Comparison of ENCODE assay signal across 18 cellular contexts in the genomic region with DNA sequence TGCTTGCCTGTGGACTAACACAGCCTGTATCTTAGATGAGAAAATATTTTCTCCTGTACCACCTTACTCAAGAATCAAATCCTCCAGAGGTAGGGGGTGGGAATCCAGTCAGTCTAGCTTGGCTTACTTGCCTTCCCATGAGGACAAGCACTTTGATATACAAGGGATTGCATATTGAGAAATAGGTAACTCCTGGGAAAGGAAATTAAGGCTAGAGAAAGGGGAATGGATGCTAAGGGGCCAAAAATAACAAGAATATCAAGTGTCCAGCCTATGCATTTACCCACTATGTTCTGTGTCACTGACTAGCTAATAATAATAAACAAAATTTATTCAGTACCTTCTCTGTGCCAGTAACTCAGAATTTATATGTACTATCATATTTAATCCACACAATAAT. TPM values are rescaled to one million over a fixed set of nuclear protein-coding genes. Genes with fewer than 3 reads are reported as not detected.
DNase-seq lines count a peak whose midpoint lies in the region; ATAC-seq, FAIRE-seq and TF ChIP-seq lines count a peak whose summit lies in the region.
"Had no signal": no experiment of that assay in that cellular context is flagged by ENCODE, and none has a peak within 500 bp of the region (broad histone marks: within the 10 kb centered on the region; RNA-seq: fewer than 3 reads in every experiment).

No MANE protein-coding gene starts in this region.

- TF ChIP-seq CTCF in astrocyte (IDR thresholded peaks at IDR 0.05; ENCODE audit: insufficient read depth, low read depth, low read length) (no peak), keratinocyte (optimal IDR thresholded peaks at IDR 0.05 in 1 of 3, IDR thresholded peaks at IDR 0.05 in 1 of 3, conservative IDR thresholded peaks at IDR 0.05 in 1 of 3; ENCODE audit: extremely low read depth in 1 of 3, insufficient read depth in 2 of 3, low read length in 3 of 3) (no peak)

- H4K20me1 ChIP-seq in astrocyte (ENCODE audit: insufficient read depth, low read length) (no peaks in the 10 kb centered on the region), keratinocyte (ENCODE audit: control insufficient read depth, extremely low read depth, insufficient read depth, low read length) (no peaks in the 10 kb centered on the region)

- no peak for ATAC-seq in HG03460 (IDR thresholded peaks at IDR 0.05; ENCODE audit: unreplicated experiment)
- ATAC-seq: CD8-positive, alpha-beta T cell; HCT116 had no signal

- FAIRE-seq in astrocyte (lab: Jason Lieb, UNC) (no peak), keratinocyte (lab: Jason Lieb, UNC) (no peak)
- FAIRE-seq: GM12892, H54 had no signal

- no peak overlapping the region for H3K9ac ChIP-seq in astrocyte (ENCODE audit: low read length)
- H3K9ac ChIP-seq in keratinocyte (ENCODE audit: control insufficient read depth, extremely low read depth, insufficient read depth, low read length): no peak overlapping the region

- peaks cover 4% of the 10 kb centered on the region for H3K4me1 ChIP-seq in astrocyte (ENCODE audit: insufficient read depth, low read length)
- peaks cover 36% of the 10 kb centered on the region for H3K4me1 ChIP-seq in keratinocyte (ENCODE audit: control insufficient read depth, extremely low read depth, insufficient read depth, low read length)
- no peaks in the 10 kb centered on the region for H3K4me1 ChIP-seq in CD8-positive, alpha-beta memory T cell (ENCODE audit: insufficient read depth, low read length)
- H3K4me1 ChIP-seq in SJCRH30: no peaks in the 10 kb centered on the region

- H3K79me2 ChIP-seq in astrocyte (ENCODE audit: insufficient read depth, low read length): no peaks in the 10 kb centered on the region
- no peaks in the 10 kb centered on the region for H3K79me2 ChIP-seq in keratinocyte (ENCODE audit: control insufficient read depth, insufficient read depth, low read length)

- dilution Hi-C loops in keratinocyte (cut with MboI; ENCODE audit: extremely low pct_ligation_motif_present, low sequenced_read_pairs): no loop called here

- no peaks in the 10 kb centered on the region for H3K36me3 ChIP-seq in astrocyte (ENCODE audit: insufficient read depth, low read length)
- H3K36me3 ChIP-seq in keratinocyte (ENCODE audit: control insufficient read depth in 2 of 2, extremely low read depth in 1 of 2, insufficient read depth in 2 of 2, low read length in 2 of 2): no peaks in the 10 kb centered on the region
- no peaks in the 10 kb centered on the region for H3K36me3 ChIP-seq in CD8-positive, alpha-beta memory T cell (ENCODE audit: insufficient read depth, low read length)
- no peaks in the 10 kb centered on the region for H3K36me3 ChIP-seq in SJCRH30

- peaks cover 26% of the 10 kb centered on the region for H3K4me1 Mint-ChIP-seq in astrocyte (ENCODE audit: low read depth, unreplicated experiment)
- no peaks in the 10 kb centered on the region for H3K4me1 Mint-ChIP-seq in CD8-positive, alpha-beta memory T cell

- H3K4me3 Mint-ChIP-seq in astrocyte (ENCODE audit: unreplicated experiment): no peak overlapping the region
- no peak overlapping the region for H3K4me3 Mint-ChIP-seq in CD8-positive, alpha-beta memory T cell
- H3K4me3 Mint-ChIP-seq: B cell; CD8-positive, alpha-beta T cell had no signal

- no peaks in the 10 kb centered on the region for H3K9me3 Mint-ChIP-seq in astrocyte (ENCODE audit: unreplicated experiment)
- H3K9me3 Mint-ChIP-seq in CD8-positive, alpha-beta memory T cell: no peaks in the 10 kb centered on the region
- H3K9me3 Mint-ChIP-seq: CD8-positive, alpha-beta T cell had no signal

- H3K27me3 Mint-ChIP-seq in astrocyte (ENCODE audit: low read depth, unreplicated experiment): no peaks in the 10 kb centered on the region
- peaks cover 11 to 34% of the 10 kb centered on the region in 2 donors for H3K27me3 Mint-ChIP-seq in CD8-positive, alpha-beta memory T cell
- H3K27me3 Mint-ChIP-seq: B cell had no signal

- H3K9me3 ChIP-seq in astrocyte (ENCODE audit: insufficient read depth, low read depth, low read length): no peaks in the 10 kb centered on the region
- no peaks in the 10 kb centered on the region for H3K9me3 ChIP-seq in keratinocyte (ENCODE audit: control insufficient read depth, low read depth, low read length)
- no peaks in the 10 kb centered on the region for H3K9me3 ChIP-seq in CD8-positive, alpha-beta memory T cell (ENCODE audit: low read length)
- no peaks in the 10 kb centered on the region for H3K9me3 ChIP-seq in SJCRH30 (replicated peaks)

- H3K27ac ChIP-seq in astrocyte (ENCODE audit: low read depth, low read length) (no peak overlapping the region), epithelial cell of prostate (peak overlapping the region; percentile 14), keratinocyte (ENCODE audit: control insufficient read depth, insufficient read depth, low read length) (no peak overlapping the region), SJCRH30 (no peak overlapping the region)
- no peak overlapping the region for H3K27ac ChIP-seq in CD8-positive, alpha-beta memory T cell (ENCODE audit: low read depth, low read length)

- peak overlapping the region; percentile 53 for H3K27ac Mint-ChIP-seq in astrocyte (ENCODE audit: unreplicated experiment)
- no peak overlapping the region for H3K27ac Mint-ChIP-seq in CD8-positive, alpha-beta memory T cell
- H3K27ac Mint-ChIP-seq: B cell; CD8-positive, alpha-beta T cell had no signal

- no peaks in the 10 kb centered on the region for H3K9me1 ChIP-seq in keratinocyte (ENCODE audit: control insufficient read depth, extremely low read depth, insufficient read depth, low read length)

- no peaks in the 10 kb centered on the region for H3K27me3 ChIP-seq in astrocyte (ENCODE audit: insufficient read depth, low read length)
- H3K27me3 ChIP-seq in keratinocyte (ENCODE audit: control insufficient read depth, extremely low read depth, insufficient read depth, low read length): no peaks in the 10 kb centered on the region
- H3K27me3 ChIP-seq in CD8-positive, alpha-beta memory T cell (ENCODE audit: insufficient read depth, low read length, poor library complexity, severe bottlenecking): no peaks in the 10 kb centered on the region
- no peaks in the 10 kb centered on the region for H3K27me3 ChIP-seq in SJCRH30

- H3K36me3 Mint-ChIP-seq in astrocyte (ENCODE audit: low read depth, unreplicated experiment): no peaks in the 10 kb centered on the region
- no peaks in the 10 kb centered on the region for H3K36me3 Mint-ChIP-seq in CD8-positive, alpha-beta memory T cell
- H3K36me3 Mint-ChIP-seq: CD8-positive, alpha-beta T cell had no signal

- POLR2A ChIA-PET in CD8-positive, alpha-beta memory T cell (lab: Charles Lee): no interaction called here

- H2AFZ ChIP-seq in astrocyte (ENCODE audit: low read depth, low read length) (no peak overlapping the region), keratinocyte (ENCODE audit: control insufficient read depth, low read length) (peak overlapping the region; percentile 14)

- no peak overlapping the region for H3K4me3 ChIP-seq in astrocyte (ENCODE audit: insufficient read depth, low read depth, low read length)
- H3K4me3 ChIP-seq in keratinocyte (ENCODE audit: control insufficient read depth in 2 of 3, extremely low read depth in 1 of 3, insufficient read depth in 2 of 3, low read depth in 1 of 3, low read length in 3 of 3): no peak overlapping the region
- no peak overlapping the region for H3K4me3 ChIP-seq in skeletal muscle cell (ENCODE audit: low read depth, low read length)
- H3K4me3 ChIP-seq in CD8-positive, alpha-beta memory T cell (ENCODE audit: low read length): no peak overlapping the region
- H3K4me3 ChIP-seq in SJCRH30: no peak overlapping the region

- DNase-seq in astrocyte (ENCODE audit: low read depth) (no peak), epithelial cell of prostate (ENCODE audit: low read depth, low spot score) (no peak), keratinocyte (ENCODE audit: low read depth, low spot score) (no peak), skeletal muscle cell (ENCODE audit: low read depth) (peak; percentile 71), mucosa of gallbladder (ENCODE audit: low spot score) (no peak), SJCRH30 (no peak)
- no peak for DNase-seq in CD8-positive, alpha-beta memory T cell
- DNase-seq: ACHN; C1 segment of cervical spinal cord; Caco-2; CD8-positive, alpha-beta T cell; DND-41; GDM1 had no signal

- no peak overlapping the region for H3K4me2 ChIP-seq in astrocyte (ENCODE audit: low read length)
- no peak overlapping the region for H3K4me2 ChIP-seq in keratinocyte (ENCODE audit: control insufficient read depth, extremely low read depth, insufficient read depth, low read depth, low read length)

- CTCF ChIA-PET in CD8-positive, alpha-beta memory T cell (lab: Charles Lee): interaction anchor here (1.3 kb wide), 1 partner anchor 12 kb away, joined by 4 read pairs; no protein-coding TSS in a partner anchor

RNA-seq across cellular contexts. Expression of gene SNX2, which starts 21.4 kb away (rescaled TPM):
- total RNA-seq in astrocyte: 82.8 and 87.2 TPM in 2 replicates
- polyA plus RNA-seq in keratinocyte: 44.8 to 87.8 TPM (median 81.5 TPM) in 3 replicates
- 49.5 TPM for polyA plus RNA-seq in keratinocyte (2011; ENCODE audit: low read depth)
- 59.0 and 96.6 TPM in 2 replicates for polyA plus RNA-seq in keratinocyte (2011; cell fraction: cytosol; rRNA removed)
- polyA plus RNA-seq in keratinocyte (2011; cell fraction: nucleus; rRNA removed): 37.6 and 42.4 TPM in 2 replicates
- polyA plus RNA-seq in keratinocyte (2012; ENCODE audit: low replicate concordance): 67.2 and 79.3 TPM in 2 replicates
- polyA minus RNA-seq in keratinocyte: 30.1 to 65.1 TPM (median 53.6 TPM) in 3 replicates
- polyA minus RNA-seq in keratinocyte (2011; cell fraction: cytosol; rRNA and poly(A)+ RNA removed): 72.1 TPM
- polyA minus RNA-seq in keratinocyte (2011; cell fraction: nucleus; rRNA and poly(A)+ RNA removed): 34.4 and 58.8 TPM in 2 replicates
- total RNA-seq in mucosa of gallbladder: 64.7 TPM
- total RNA-seq in CD8-positive, alpha-beta memory T cell: 10 to 100 TPM; 40.0 to 42.7 TPM
- 62.7 TPM for polyA plus RNA-seq in CD8-positive, alpha-beta memory T cell
- total RNA-seq in SJCRH30 (2014; rRNA removed; shearing (Covaris generic)): 45.4 and 46.9 TPM in 2 replicates
